Comparison of ENCODE assay signal across 1 cellular context in the genomic region with DNA sequence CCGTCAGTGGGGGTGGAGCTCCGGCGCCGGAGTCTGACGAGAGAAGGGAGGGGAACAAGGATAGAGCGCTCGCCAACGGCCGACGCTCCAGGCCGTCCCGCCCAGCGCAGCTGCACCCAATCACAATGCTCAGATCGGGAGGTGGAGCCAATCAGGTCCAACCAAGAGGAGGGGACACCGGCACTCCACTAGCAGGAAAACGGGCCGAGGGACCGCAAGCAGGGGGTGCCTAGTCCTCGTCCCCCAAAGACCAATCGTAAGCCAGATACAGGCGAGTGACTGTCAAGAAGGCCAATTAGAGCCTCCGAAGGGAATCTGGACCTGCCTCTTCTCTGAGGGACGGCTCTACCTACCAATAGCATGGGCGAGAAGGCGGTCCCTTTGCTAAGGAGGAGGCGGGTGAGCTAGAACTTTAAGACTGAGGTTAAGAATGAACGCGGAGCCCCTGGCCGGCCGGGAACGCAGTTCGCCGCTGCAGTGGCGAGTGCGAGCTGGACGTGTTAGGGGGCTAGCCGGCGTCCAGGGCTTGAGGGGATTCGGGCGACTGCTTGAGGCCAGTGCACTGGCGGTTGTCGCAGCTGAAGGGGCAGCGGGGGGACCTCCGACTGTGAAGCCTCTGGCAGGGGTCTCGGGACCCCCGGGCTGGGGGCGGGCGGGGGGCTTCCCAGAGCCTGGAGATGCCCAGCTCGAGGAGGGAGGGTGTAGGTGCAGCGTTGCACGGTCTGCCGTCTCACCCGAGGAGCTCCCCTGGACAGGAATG.
TF ChIP-seq lines count a peak whose summit lies in the region.

A gene with protein sequence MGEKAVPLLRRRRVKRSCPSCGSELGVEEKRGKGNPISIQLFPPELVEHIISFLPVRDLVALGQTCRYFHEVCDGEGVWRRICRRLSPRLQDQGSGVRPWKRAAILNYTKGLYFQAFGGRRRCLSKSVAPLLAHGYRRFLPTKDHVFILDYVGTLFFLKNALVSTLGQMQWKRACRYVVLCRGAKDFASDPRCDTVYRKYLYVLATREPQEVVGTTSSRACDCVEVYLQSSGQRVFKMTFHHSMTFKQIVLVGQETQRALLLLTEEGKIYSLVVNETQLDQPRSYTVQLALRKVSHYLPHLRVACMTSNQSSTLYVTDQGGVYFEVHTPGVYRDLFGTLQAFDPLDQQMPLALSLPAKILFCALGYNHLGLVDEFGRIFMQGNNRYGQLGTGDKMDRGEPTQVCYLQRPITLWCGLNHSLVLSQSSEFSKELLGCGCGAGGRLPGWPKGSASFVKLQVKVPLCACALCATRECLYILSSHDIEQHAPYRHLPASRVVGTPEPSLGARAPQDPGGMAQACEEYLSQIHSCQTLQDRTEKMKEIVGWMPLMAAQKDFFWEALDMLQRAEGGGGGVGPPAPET (plus strand): TSS at position 63 of the 760 bp plus-strand sequence. CDS start 298 bp downstream, at position 361.

TF ChIP-seq in K562, 482 proteins besides CTCF, POLR2A, EP300 and RAD21 (continued from another document and continues in another):
- TF ChIP-seq, protein P1, sequence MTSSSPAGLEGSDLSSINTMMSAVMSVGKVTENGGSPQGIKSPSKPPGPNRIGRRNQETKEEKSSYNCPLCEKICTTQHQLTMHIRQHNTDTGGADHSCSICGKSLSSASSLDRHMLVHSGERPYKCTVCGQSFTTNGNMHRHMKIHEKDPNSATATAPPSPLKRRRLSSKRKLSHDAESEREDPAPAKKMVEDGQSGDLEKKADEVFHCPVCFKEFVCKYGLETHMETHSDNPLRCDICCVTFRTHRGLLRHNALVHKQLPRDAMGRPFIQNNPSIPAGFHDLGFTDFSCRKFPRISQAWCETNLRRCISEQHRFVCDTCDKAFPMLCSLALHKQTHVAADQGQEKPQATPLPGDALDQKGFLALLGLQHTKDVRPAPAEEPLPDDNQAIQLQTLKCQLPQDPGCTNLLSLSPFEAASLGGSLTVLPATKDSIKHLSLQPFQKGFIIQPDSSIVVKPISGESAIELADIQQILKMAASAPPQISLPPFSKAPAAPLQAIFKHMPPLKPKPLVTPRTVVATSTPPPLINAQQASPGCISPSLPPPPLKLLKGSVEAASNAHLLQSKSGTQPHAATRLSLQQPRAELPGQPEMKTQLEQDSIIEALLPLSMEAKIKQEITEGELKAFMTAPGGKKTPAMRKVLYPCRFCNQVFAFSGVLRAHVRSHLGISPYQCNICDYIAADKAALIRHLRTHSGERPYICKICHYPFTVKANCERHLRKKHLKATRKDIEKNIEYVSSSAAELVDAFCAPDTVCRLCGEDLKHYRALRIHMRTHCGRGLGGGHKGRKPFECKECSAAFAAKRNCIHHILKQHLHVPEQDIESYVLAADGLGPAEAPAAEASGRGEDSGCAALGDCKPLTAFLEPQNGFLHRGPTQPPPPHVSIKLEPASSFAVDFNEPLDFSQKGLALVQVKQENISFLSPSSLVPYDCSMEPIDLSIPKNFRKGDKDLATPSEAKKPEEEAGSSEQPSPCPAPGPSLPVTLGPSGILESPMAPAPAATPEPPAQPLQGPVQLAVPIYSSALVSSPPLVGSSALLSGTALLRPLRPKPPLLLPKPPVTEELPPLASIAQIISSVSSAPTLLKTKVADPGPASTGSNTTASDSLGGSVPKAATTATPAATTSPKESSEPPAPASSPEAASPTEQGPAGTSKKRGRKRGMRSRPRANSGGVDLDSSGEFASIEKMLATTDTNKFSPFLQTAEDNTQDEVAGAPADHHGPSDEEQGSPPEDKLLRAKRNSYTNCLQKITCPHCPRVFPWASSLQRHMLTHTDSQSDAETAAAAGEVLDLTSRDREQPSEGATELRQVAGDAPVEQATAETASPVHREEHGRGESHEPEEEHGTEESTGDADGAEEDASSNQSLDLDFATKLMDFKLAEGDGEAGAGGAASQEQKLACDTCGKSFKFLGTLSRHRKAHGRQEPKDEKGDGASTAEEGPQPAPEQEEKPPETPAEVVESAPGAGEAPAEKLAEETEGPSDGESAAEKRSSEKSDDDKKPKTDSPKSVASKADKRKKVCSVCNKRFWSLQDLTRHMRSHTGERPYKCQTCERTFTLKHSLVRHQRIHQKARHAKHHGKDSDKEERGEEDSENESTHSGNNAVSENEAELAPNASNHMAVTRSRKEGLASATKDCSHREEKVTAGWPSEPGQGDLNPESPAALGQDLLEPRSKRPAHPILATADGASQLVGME (CRISPR knock-in tag; IDR thresholded peaks at IDR 0.05): 0 out of 2 replicates have a peak, but pooled peaks have one; percentile 22
- TF ChIP-seq CHD2 (IDR thresholded peaks at IDR 0.05; ENCODE audit: low read depth, low read length): peak; percentile 96
- TF ChIP-seq FOS (IDR thresholded peaks at IDR 0.05; ENCODE audit: extremely low read depth, insufficient read length): peak; percentile 100
- TF ChIP-seq FOXM1 (IDR thresholded peaks at IDR 0.05; ENCODE audit: low read depth): peak; percentile 92; the same call in 1 of the 2 replicates
- peak; percentile 38 for TF ChIP-seq FOXM1 (CRISPR knock-in tag; IDR thresholded peaks at IDR 0.05; ENCODE audit: low read depth)
- TF ChIP-seq KAT7 (CRISPR knock-in tag; IDR thresholded peaks at IDR 0.05; ENCODE audit: borderline replicate concordance): 0 out of 2 replicates have a peak, but pooled peaks have one; percentile 0
- peak; percentile 77; the same call in 1 of the 2 replicates for TF ChIP-seq CXXC5 (CRISPR knock-in tag; IDR thresholded peaks at IDR 0.05)
- TF ChIP-seq CEBPG (CRISPR knock-in tag; IDR thresholded peaks at IDR 0.05): no peak
- no peak for TF ChIP-seq CEBPG (tag; conservative IDR thresholded peaks at IDR 0.05 in 1 of 2, IDR thresholded peaks at IDR 0.05 in 1 of 2)
- TF ChIP-seq EZH2 (IDR thresholded peaks at IDR 0.05; ENCODE audit: borderline replicate concordance, low read depth, low read length): no peak
- TF ChIP-seq BACH1 (tag; IDR thresholded peaks at IDR 0.05): no peak
- TF ChIP-seq, protein P2, sequence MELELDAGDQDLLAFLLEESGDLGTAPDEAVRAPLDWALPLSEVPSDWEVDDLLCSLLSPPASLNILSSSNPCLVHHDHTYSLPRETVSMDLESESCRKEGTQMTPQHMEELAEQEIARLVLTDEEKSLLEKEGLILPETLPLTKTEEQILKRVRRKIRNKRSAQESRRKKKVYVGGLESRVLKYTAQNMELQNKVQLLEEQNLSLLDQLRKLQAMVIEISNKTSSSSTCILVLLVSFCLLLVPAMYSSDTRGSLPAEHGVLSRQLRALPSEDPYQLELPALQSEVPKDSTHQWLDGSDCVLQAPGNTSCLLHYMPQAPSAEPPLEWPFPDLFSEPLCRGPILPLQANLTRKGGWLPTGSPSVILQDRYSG (tag; conservative IDR thresholded peaks at IDR 0.05; ENCODE audit: low read depth): no peak
- TF ChIP-seq, protein P3, sequence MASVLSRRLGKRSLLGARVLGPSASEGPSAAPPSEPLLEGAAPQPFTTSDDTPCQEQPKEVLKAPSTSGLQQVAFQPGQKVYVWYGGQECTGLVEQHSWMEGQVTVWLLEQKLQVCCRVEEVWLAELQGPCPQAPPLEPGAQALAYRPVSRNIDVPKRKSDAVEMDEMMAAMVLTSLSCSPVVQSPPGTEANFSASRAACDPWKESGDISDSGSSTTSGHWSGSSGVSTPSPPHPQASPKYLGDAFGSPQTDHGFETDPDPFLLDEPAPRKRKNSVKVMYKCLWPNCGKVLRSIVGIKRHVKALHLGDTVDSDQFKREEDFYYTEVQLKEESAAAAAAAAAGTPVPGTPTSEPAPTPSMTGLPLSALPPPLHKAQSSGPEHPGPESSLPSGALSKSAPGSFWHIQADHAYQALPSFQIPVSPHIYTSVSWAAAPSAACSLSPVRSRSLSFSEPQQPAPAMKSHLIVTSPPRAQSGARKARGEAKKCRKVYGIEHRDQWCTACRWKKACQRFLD (CRISPR knock-in tag; IDR thresholded peaks at IDR 0.05): no peak
- TF ChIP-seq PHF8 (IDR thresholded peaks at IDR 0.05; ENCODE audit: borderline replicate concordance, low read length): peak; percentile 54; the same call in 1 of the 2 replicates
- TF ChIP-seq ZNF24 (IDR thresholded peaks at IDR 0.05): no peak
- no peak for TF ChIP-seq MTA2 (IDR thresholded peaks at IDR 0.05; ENCODE audit: low read depth)
- TF ChIP-seq FUS (optimal IDR thresholded peaks at IDR 0.05; ENCODE audit: low read depth, low read length): no peak
- no peak for TF ChIP-seq TRIM28 (IDR thresholded peaks at IDR 0.05)
- TF ChIP-seq, protein P4, sequence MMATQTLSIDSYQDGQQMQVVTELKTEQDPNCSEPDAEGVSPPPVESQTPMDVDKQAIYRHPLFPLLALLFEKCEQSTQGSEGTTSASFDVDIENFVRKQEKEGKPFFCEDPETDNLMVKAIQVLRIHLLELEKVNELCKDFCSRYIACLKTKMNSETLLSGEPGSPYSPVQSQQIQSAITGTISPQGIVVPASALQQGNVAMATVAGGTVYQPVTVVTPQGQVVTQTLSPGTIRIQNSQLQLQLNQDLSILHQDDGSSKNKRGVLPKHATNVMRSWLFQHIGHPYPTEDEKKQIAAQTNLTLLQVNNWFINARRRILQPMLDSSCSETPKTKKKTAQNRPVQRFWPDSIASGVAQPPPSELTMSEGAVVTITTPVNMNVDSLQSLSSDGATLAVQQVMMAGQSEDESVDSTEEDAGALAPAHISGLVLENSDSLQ (IDR thresholded peaks at IDR 0.05): peak; percentile 100
- TF ChIP-seq ATF7 (IDR thresholded peaks at IDR 0.05): peak; percentile 98
- TF ChIP-seq, protein P5, sequence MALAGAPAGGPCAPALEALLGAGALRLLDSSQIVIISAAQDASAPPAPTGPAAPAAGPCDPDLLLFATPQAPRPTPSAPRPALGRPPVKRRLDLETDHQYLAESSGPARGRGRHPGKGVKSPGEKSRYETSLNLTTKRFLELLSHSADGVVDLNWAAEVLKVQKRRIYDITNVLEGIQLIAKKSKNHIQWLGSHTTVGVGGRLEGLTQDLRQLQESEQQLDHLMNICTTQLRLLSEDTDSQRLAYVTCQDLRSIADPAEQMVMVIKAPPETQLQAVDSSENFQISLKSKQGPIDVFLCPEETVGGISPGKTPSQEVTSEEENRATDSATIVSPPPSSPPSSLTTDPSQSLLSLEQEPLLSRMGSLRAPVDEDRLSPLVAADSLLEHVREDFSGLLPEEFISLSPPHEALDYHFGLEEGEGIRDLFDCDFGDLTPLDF (CRISPR knock-in tag; IDR thresholded peaks at IDR 0.05): no peak
- no peak for TF ChIP-seq FOXA3 (CRISPR knock-in tag; conservative IDR thresholded peaks at IDR 0.05 in 1 of 2, IDR thresholded peaks at IDR 0.05 in 1 of 2)
- peak; percentile 15 for TF ChIP-seq KDM5B (IDR thresholded peaks at IDR 0.05; ENCODE audit: insufficient replicate concordance, low read depth, low read length)
- TF ChIP-seq TCF7 (IDR thresholded peaks at IDR 0.05; ENCODE audit: borderline replicate concordance): no peak
- 0 out of 4 replicates have a peak, but pooled peaks of 1 of the 2 experiments have one; percentile 42 for TF ChIP-seq TEAD1 (CRISPR knock-in tag; IDR thresholded peaks at IDR 0.05)
- TF ChIP-seq, protein P6, sequence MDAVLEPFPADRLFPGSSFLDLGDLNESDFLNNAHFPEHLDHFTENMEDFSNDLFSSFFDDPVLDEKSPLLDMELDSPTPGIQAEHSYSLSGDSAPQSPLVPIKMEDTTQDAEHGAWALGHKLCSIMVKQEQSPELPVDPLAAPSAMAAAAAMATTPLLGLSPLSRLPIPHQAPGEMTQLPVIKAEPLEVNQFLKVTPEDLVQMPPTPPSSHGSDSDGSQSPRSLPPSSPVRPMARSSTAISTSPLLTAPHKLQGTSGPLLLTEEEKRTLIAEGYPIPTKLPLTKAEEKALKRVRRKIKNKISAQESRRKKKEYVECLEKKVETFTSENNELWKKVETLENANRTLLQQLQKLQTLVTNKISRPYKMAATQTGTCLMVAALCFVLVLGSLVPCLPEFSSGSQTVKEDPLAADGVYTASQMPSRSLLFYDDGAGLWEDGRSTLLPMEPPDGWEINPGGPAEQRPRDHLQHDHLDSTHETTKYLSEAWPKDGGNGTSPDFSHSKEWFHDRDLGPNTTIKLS (IDR thresholded peaks at IDR 0.05; ENCODE audit: borderline replicate concordance, low read depth): peak; percentile 80
- TF ChIP-seq, protein P7, sequence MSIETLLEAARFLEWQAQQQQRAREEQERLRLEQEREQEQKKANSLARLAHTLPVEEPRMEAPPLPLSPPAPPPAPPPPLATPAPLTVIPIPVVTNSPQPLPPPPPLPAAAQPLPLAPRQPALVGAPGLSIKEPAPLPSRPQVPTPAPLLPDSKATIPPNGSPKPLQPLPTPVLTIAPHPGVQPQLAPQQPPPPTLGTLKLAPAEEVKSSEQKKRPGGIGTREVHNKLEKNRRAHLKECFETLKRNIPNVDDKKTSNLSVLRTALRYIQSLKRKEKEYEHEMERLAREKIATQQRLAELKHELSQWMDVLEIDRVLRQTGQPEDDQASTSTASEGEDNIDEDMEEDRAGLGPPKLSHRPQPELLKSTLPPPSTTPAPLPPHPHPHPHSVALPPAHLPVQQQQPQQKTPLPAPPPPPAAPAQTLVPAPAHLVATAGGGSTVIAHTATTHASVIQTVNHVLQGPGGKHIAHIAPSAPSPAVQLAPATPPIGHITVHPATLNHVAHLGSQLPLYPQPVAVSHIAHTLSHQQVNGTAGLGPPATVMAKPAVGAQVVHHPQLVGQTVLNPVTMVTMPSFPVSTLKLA (conservative IDR thresholded peaks at IDR 0.05): peak in 1 of 2 experiments; percentile 63; a peak in 1 of 4 replicates
- TF ChIP-seq NFE2 (IDR thresholded peaks at IDR 0.05; ENCODE audit: low read depth): 0 out of 2 replicates have a peak, but pooled peaks have one; percentile 16
- TF ChIP-seq, protein P8, sequence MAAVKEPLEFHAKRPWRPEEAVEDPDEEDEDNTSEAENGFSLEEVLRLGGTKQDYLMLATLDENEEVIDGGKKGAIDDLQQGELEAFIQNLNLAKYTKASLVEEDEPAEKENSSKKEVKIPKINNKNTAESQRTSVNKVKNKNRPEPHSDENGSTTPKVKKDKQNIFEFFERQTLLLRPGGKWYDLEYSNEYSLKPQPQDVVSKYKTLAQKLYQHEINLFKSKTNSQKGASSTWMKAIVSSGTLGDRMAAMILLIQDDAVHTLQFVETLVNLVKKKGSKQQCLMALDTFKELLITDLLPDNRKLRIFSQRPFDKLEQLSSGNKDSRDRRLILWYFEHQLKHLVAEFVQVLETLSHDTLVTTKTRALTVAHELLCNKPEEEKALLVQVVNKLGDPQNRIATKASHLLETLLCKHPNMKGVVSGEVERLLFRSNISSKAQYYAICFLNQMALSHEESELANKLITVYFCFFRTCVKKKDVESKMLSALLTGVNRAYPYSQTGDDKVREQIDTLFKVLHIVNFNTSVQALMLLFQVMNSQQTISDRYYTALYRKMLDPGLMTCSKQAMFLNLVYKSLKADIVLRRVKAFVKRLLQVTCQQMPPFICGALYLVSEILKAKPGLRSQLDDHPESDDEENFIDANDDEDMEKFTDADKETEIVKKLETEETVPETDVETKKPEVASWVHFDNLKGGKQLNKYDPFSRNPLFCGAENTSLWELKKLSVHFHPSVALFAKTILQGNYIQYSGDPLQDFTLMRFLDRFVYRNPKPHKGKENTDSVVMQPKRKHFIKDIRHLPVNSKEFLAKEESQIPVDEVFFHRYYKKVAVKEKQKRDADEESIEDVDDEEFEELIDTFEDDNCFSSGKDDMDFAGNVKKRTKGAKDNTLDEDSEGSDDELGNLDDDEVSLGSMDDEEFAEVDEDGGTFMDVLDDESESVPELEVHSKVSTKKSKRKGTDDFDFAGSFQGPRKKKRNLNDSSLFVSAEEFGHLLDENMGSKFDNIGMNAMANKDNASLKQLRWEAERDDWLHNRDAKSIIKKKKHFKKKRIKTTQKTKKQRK (IDR thresholded peaks at IDR 0.05; ENCODE audit: borderline replicate concordance, low read depth, low read length): peak; percentile 100
- TF ChIP-seq POLR2AphosphoS2 (IDR thresholded peaks at IDR 0.05; ENCODE audit: low read length): no peak
- TF ChIP-seq CTBP1 (IDR thresholded peaks at IDR 0.05; ENCODE audit: borderline replicate concordance): peak; percentile 63
- no peak for TF ChIP-seq HDAC8 (tag; IDR thresholded peaks at IDR 0.05)
- peak; percentile 99 for TF ChIP-seq NEUROD1 (IDR thresholded peaks at IDR 0.05; ENCODE audit: borderline replicate concordance, low read depth, low read length, partially characterized antibody)
- TF ChIP-seq ZNF253 (CRISPR knock-in tag; conservative IDR thresholded peaks at IDR 0.05): no peak
- peak; percentile 96 for TF ChIP-seq SP1 (CRISPR knock-in tag; IDR thresholded peaks at IDR 0.05)
